In the genomic region with DNA sequence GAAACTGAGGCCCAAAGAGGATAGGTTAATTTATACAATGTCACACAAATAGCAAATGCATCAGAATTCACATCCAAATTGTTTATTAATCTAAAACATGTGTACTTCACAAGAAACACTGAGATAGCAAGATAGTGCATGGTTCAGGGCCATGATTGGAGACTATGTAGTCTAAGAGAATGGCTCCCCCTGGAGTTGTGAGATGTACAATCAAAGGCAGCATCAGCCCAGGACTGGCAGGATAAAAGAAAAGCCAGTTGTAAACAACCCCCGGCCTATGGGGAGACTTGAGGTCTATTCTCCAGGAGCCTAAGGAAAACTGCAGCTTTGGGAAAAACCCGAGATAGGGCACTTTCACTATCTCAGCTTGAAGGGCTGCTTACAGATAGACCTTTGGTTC, we compare ENCODE assay signal across 13 cellular contexts.
A peak's percentile ranks its signal among the peaks of the same experiment; 100 is the strongest.
DNase-seq lines count a peak whose midpoint lies in the region; ATAC-seq, FAIRE-seq and TF ChIP-seq lines count a peak whose summit lies in the region.
"Had no signal": no experiment of that assay in that cellular context is flagged by ENCODE, and none has a peak within 500 bp of the region (broad histone marks: within the 10 kb centered on the region; RNA-seq: fewer than 3 reads in every experiment).

No MANE protein-coding gene starts in this region.

- H4K20me1 ChIP-seq in H9 (ENCODE audit: control insufficient read depth, insufficient read depth, insufficient read length) (no peaks in the 10 kb centered on the region), hepatocyte (ENCODE audit: insufficient read depth, poor library complexity, severe bottlenecking) (no peaks in the 10 kb centered on the region)

- H3K9me3 Mint-ChIP-seq in H9, result no peaks in the 10 kb centered on the region; a peak in 1 of 5 replicates
- H3K9me3 Mint-ChIP-seq: activated naive CD4-positive, alpha-beta T cell treated with anti-CD3 and anti-CD28 coated beads, Interleukin-2, amount 50 U/mL, for 24 hours had no signal

- no peak overlapping the region for H3K4ac ChIP-seq in H9 (ENCODE audit: low read depth, low read length)

- no peak overlapping the region for H3K14ac ChIP-seq in H9 (ENCODE audit: insufficient read depth, low read length)

- H3K56ac ChIP-seq in H9 (ENCODE audit: insufficient read length, low read depth, low read length), result no peak overlapping the region

- H3K79me2 ChIP-seq in H9 (ENCODE audit: insufficient read depth, low read length) (no peaks in the 10 kb centered on the region), hepatocyte (no peaks in the 10 kb centered on the region)

- H2BK20ac ChIP-seq in H9 (ENCODE audit: low read depth, low read length, poor library complexity, severe bottlenecking), result no peak overlapping the region

- H4K5ac ChIP-seq in H9 (ENCODE audit: insufficient read length, low read depth, low read length), result no peak overlapping the region

- H3K4me1 ChIP-seq in H9 (ENCODE audit: insufficient read depth, low read length), result peaks cover 21% of the 10 kb centered on the region
- no peaks in the 10 kb centered on the region for H3K4me1 ChIP-seq in hepatocyte (ENCODE audit: insufficient read depth)
- H3K4me1 ChIP-seq: suprapubic skin had no signal

- H3K79me1 ChIP-seq in H9 (ENCODE audit: insufficient read depth, low read depth, low read length, poor library complexity, severe bottlenecking), result no peaks in the 10 kb centered on the region

- peak; percentile 63 for TF ChIP-seq CTCF in H9 (conservative IDR thresholded peaks at IDR 0.05)
- peak; percentile 37 for TF ChIP-seq CTCF in hepatocyte (IDR thresholded peaks at IDR 0.05; ENCODE audit: poor library complexity)

- H3K27ac ChIP-seq in H9 (ENCODE audit: insufficient read length, low read depth, low read length), result no peak overlapping the region
- no peak overlapping the region for H3K27ac ChIP-seq in hepatocyte
- H3K27ac ChIP-seq: suprapubic skin had no signal

- H3K4me3 Mint-ChIP-seq in H9, result no peak overlapping the region
- H3K4me3 Mint-ChIP-seq: activated CD8-positive, alpha-beta memory T cell treated with anti-CD3 and anti-CD28 coated beads, Interleukin-2, amount 10 ng/mL, durations not matched to agents 7 days and 5 days; activated naive CD4-positive, alpha-beta T cell treated with anti-CD3 and anti-CD28 coated beads, Interleukin-2, amount 50 U/mL, for 24 hours had no signal

- H3K27ac Mint-ChIP-seq in H9, result peak overlapping the region in 1 of 3 experiments; percentile 78; a peak in 3 of 7 replicates
- H3K27ac Mint-ChIP-seq: activated CD8-positive, alpha-beta memory T cell treated with anti-CD3 and anti-CD28 coated beads, Interleukin-2, amount 10 ng/mL, durations not matched to agents 7 days and 5 days had no signal

- FAIRE-seq in RCC 7860 (lab: Jason Lieb, UNC), result no peak
- FAIRE-seq: H54, kidney had no signal

- DNase-seq in DMS53 (lab: John Stamatoyannopoulos, UW), result peak; percentile 67
- DNase-seq in H9, result peak; percentile 36
- DNase-seq in SK-MEL-5 (ENCODE audit: low read depth, low spot score), result peak; percentile 39
- peak; percentile 42 for DNase-seq in hepatocyte (ENCODE audit: low spot score)
- DNase-seq in DMS153 (lab: John Stamatoyannopoulos, UW), result no peak
- DNase-seq in RCC 7860 (ENCODE audit: low spot score), result no peak
- DNase-seq: activated CD8-positive, alpha-beta memory T cell treated with anti-CD3 and anti-CD28 coated beads, Interleukin-2, amount 10 ng/mL, durations not matched to agents 7 days and 5 days; kidney; right cardiac atrium had no signal

- H2AFZ ChIP-seq in H9 (ENCODE audit: low read length) (no peak overlapping the region), hepatocyte (no peak overlapping the region)

- H2BK5ac ChIP-seq in H9 (ENCODE audit: insufficient read length, low read length), result no peak overlapping the region

- no peaks in the 10 kb centered on the region; the same call in 1 of the 2 replicates for H3K27me3 Mint-ChIP-seq in H9 (ENCODE audit: low read depth)

- no CpG with 5 or more reads among the region's 2 CpGs for WGBS in H9 (ENCODE audit: extremely low coverage, insufficient read length, low lambda C conversion rate)
- 25% methylated on average over 2 of the region's 2 CpGs for WGBS in hepatocyte (ENCODE audit: low lambda C conversion rate, missing lambda C conversion rate)

- H3K4me2 ChIP-seq in H9 (ENCODE audit: insufficient read depth, insufficient read length, low read length) (no peak overlapping the region), hepatocyte (no peak overlapping the region)

- H3K9me2 ChIP-seq in hepatocyte (replicated peaks; ENCODE audit: insufficient read depth), result no peaks in the 10 kb centered on the region

- no peaks in the 10 kb centered on the region for H3K23me2 ChIP-seq in H9 (ENCODE audit: insufficient read length, low read depth, low read length, poor library complexity, severe bottlenecking)

- no peak overlapping the region for H3K4me3 ChIP-seq in hepatocyte
- H3K4me3 ChIP-seq: suprapubic skin had no signal

- H2AK5ac ChIP-seq in H9 (ENCODE audit: insufficient read length, low read length), result no peak overlapping the region

- peaks cover 0 to 1% (median 0%) of the 10 kb centered on the region in 3 experiments; a peak in 2 of 7 replicates for H3K36me3 Mint-ChIP-seq in H9 (ENCODE audit: insufficient read depth in 1 of 3, low read depth in 3 of 3)
- H3K36me3 Mint-ChIP-seq: activated CD8-positive, alpha-beta memory T cell treated with anti-CD3 and anti-CD28 coated beads, Interleukin-2, amount 10 ng/mL, durations not matched to agents 7 days and 5 days; activated naive CD4-positive, alpha-beta T cell treated with anti-CD3 and anti-CD28 coated beads, Interleukin-2, amount 50 U/mL, for 24 hours had no signal

- H2BK12ac ChIP-seq in H9 (ENCODE audit: insufficient read length, low read depth, low read length), result no peak overlapping the region

- no peaks in the 10 kb centered on the region for H3K36me3 ChIP-seq in hepatocyte (replicated peaks; ENCODE audit: insufficient read depth, low read depth)
- H3K36me3 ChIP-seq: suprapubic skin had no signal

- H2BK15ac ChIP-seq in H9 (ENCODE audit: low read depth, low read length), result no peak overlapping the region

- H3K9me3 ChIP-seq in H9 (ENCODE audit: control insufficient read depth, low read depth, low read length), result no peaks in the 10 kb centered on the region
- no peaks in the 10 kb centered on the region for H3K9me3 ChIP-seq in hepatocyte (ENCODE audit: low read depth)
- H3K9me3 ChIP-seq: suprapubic skin had no signal

- H2BK120ac ChIP-seq in H9 (ENCODE audit: low read depth, low read length, poor library complexity, severe bottlenecking), result no peak overlapping the region

- in situ Hi-C loops in SK-MEL-5 (cut with HindIII; ENCODE audit: low pct_unique_long_range_greater_than_20kb, low sequenced_read_pairs), result no loop called here

- no peak for ATAC-seq in GM18873 (IDR thresholded peaks at IDR 0.05; ENCODE audit: low FRiP score, unreplicated experiment)
- ATAC-seq: activated CD8-positive, alpha-beta memory T cell treated with anti-CD3 and anti-CD28 coated beads, Interleukin-2, amount 10 ng/mL, durations not matched to agents 7 days and 5 days; right cardiac atrium had no signal

- H3K18ac ChIP-seq in H9 (ENCODE audit: insufficient read length, low read depth, low read length), result no peak overlapping the region

- H4K91ac ChIP-seq in H9 (ENCODE audit: insufficient read length, low read depth, low read length), result no peak overlapping the region

- peaks cover 73 to 77% of the 10 kb centered on the region in 2 experiments for H3K4me1 Mint-ChIP-seq in H9
- H3K4me1 Mint-ChIP-seq: activated CD8-positive, alpha-beta memory T cell treated with anti-CD3 and anti-CD28 coated beads, Interleukin-2, amount 10 ng/mL, durations not matched to agents 7 days and 5 days; activated naive CD4-positive, alpha-beta T cell treated with anti-CD3 and anti-CD28 coated beads, Interleukin-2, amount 50 U/mL, for 24 hours had no signal

- no peak overlapping the region for H4K8ac ChIP-seq in H9 (replicated peaks; ENCODE audit: insufficient read length, low read depth, low read length)

- H3K23ac ChIP-seq in H9 (ENCODE audit: insufficient read length, low read depth, low read length), result no peak overlapping the region

- H3K27me3 ChIP-seq in H9 (ENCODE audit: insufficient read depth, low read length), result no peaks in the 10 kb centered on the region
- H3K27me3 ChIP-seq in hepatocyte, result peaks cover 39% of the 10 kb centered on the region

- no peak overlapping the region for H3T11ph ChIP-seq in H9 (ENCODE audit: low read length)

- no peak overlapping the region for H3K9ac ChIP-seq in H9 (ENCODE audit: extremely low read depth, insufficient read length, low read length)

Comparison
In these comparisons a context has a peak if more than half of its experiments do, and no peak if none do; other contexts are left out.
1. DNase-seq: peak in DMS53 (single experiment), H9 (single experiment), SK-MEL-5 (single experiment) and hepatocyte (single experiment); none in DMS153 (single experiment) and RCC 7860 (single experiment).